22 cellular contexts compared by ENCODE assay signal in the genomic region with DNA sequence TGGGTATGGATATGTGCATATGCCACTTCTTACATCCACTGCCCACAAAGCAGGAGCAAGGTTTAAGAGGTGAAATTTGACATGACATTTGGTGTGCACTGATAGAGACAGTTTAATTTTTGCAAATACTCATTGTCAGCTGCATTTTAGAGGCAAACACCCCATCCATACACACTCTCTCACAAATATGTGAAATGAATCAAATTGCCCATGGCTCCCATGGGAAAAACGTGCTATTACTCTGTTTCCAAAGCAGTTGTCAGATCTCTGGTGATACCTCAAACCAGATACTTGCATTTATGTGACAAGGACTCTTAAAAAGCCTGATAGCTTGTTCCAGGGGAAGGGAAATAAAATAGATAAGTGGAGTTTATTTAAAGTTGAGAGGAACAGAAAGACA.
DNase-seq lines count a peak whose midpoint lies in the region; ATAC-seq and TF ChIP-seq lines count a peak whose summit lies in the region.
"Had no signal": no experiment of that assay in that cellular context is flagged by ENCODE, and none has a peak within 500 bp of the region (broad histone marks: within the 10 kb centered on the region; RNA-seq: fewer than 3 reads in every experiment).

No MANE protein-coding gene starts in this region.

- H4K91ac ChIP-seq in H9 (ENCODE audit: insufficient read length, low read depth, low read length): no peak overlapping the region

- peaks cover 29 to 36% of the 10 kb centered on the region in 2 experiments for H3K9me3 Mint-ChIP-seq in H9
- peaks cover 18% of the 10 kb centered on the region for H3K9me3 Mint-ChIP-seq in nephron

- H2AK5ac ChIP-seq in H9 (ENCODE audit: insufficient read length, low read length): no peak overlapping the region

- H3K27ac Mint-ChIP-seq in H9 (no peak overlapping the region), nephron (peak overlapping the region; percentile 30 to 58 (median 52))
- H3K27ac Mint-ChIP-seq: CD8-positive, alpha-beta T cell; T-helper 17 cell had no signal

- H2BK120ac ChIP-seq in H9 (ENCODE audit: low read depth, low read length, poor library complexity, severe bottlenecking): no peak overlapping the region

- H4K8ac ChIP-seq in H9 (replicated peaks; ENCODE audit: insufficient read length, low read depth, low read length): no peak overlapping the region

- peaks cover 8 to 30% (median 17%) of the 10 kb centered on the region in 3 experiments for H3K36me3 Mint-ChIP-seq in H9 (ENCODE audit: insufficient read depth in 1 of 3, low read depth in 3 of 3)
- no peaks in the 10 kb centered on the region for H3K36me3 Mint-ChIP-seq in nephron (ENCODE audit: low read depth)
- H3K36me3 Mint-ChIP-seq: CD8-positive, alpha-beta T cell had no signal

- no peak for DNase-seq in H9
- no peak for DNase-seq in SJCRH30
- no peak for DNase-seq in activated naive CD4-positive, alpha-beta T cell treated with Interleukin-2 at 50 U/mL for 16 hours
- no peak for DNase-seq in stimulated activated CD4-positive, alpha-beta T cell treated with anti-CD3 and anti-CD28 coated beads, Interleukin-4, amount 100 ng/mL, for 4 hours
- DNase-seq: AML-193; Caco-2; CD8-positive, alpha-beta T cell; EL; GDM1; IMR-90; KG1; MM.1S; NCI-H2029 treated with DMSO at 0.1 percent for 48 hours; T-helper 17 cell had no signal

- H3K4me2 ChIP-seq in BLaER1 (peak overlapping the region; percentile 74), H9 (ENCODE audit: insufficient read depth, insufficient read length, low read length) (no peak overlapping the region)

- no peak overlapping the region for H2BK12ac ChIP-seq in H9 (ENCODE audit: insufficient read length, low read depth, low read length)

- H3K56ac ChIP-seq in H9 (ENCODE audit: insufficient read length, low read depth, low read length): no peak overlapping the region

- H2BK20ac ChIP-seq in H9 (ENCODE audit: low read depth, low read length, poor library complexity, severe bottlenecking): no peak overlapping the region

- H3K4me3 ChIP-seq in BLaER1 (no peak overlapping the region), SJCRH30 (no peak overlapping the region)
- H3K4me3 ChIP-seq: GM12878, SK-N-MC had no signal

- no peaks in the 10 kb centered on the region for H3K79me2 ChIP-seq in H9 (ENCODE audit: insufficient read depth, low read length)

- H4K5ac ChIP-seq in H9 (ENCODE audit: insufficient read length, low read depth, low read length): no peak overlapping the region

- H3T11ph ChIP-seq in H9 (ENCODE audit: low read length): no peak overlapping the region

- H3K9ac ChIP-seq in BLaER1 (no peak overlapping the region), H9 (ENCODE audit: extremely low read depth, insufficient read length, low read length) (no peak overlapping the region)

- no peak for TF ChIP-seq CTCF in H9 (conservative IDR thresholded peaks at IDR 0.05)
- no peak for TF ChIP-seq CTCF in nephron (IDR thresholded peaks at IDR 0.05; ENCODE audit: unreplicated experiment in 3 of 3)

- H3K4me1 Mint-ChIP-seq in H9: peaks cover 0 to 5% of the 10 kb centered on the region in 2 experiments; a peak in 1 of 4 replicates
- H3K4me1 Mint-ChIP-seq in nephron: peaks cover 24% of the 10 kb centered on the region
- H3K4me1 Mint-ChIP-seq: T-helper 17 cell had no signal

- H3K27ac ChIP-seq in BLaER1 (peak overlapping the region; percentile 68), H9 (ENCODE audit: insufficient read length, low read depth, low read length) (no peak overlapping the region), SJCRH30 (peak overlapping the region; percentile 51)
- H3K27ac ChIP-seq: C4-2B, RWPE1, SK-N-MC had no signal

- WGBS in H9 (ENCODE audit: extremely low coverage, insufficient read length, low lambda C conversion rate): no CpG with 5 or more reads among the region's 1 CpG

- peaks cover 13% of the 10 kb centered on the region; the same call in 1 of the 2 replicates for H3K36me3 ChIP-seq in BLaER1
- H3K36me3 ChIP-seq in SJCRH30: no peaks in the 10 kb centered on the region

- no peak for ATAC-seq in GM19397 (IDR thresholded peaks at IDR 0.05; ENCODE audit: unreplicated experiment)
- ATAC-seq: CD8-positive, alpha-beta T cell; GM12878; Panc1; T-helper 17 cell had no signal

- no peaks in the 10 kb centered on the region for H3K79me1 ChIP-seq in H9 (ENCODE audit: insufficient read depth, low read depth, low read length, poor library complexity, severe bottlenecking)

- H4K20me1 ChIP-seq in BLaER1: no peaks in the 10 kb centered on the region
- no peaks in the 10 kb centered on the region for H4K20me1 ChIP-seq in H9 (ENCODE audit: control insufficient read depth, insufficient read depth, insufficient read length)

- no peaks in the 10 kb centered on the region for H3K27me3 ChIP-seq in BLaER1
- no peaks in the 10 kb centered on the region for H3K27me3 ChIP-seq in H9 (ENCODE audit: insufficient read depth, low read length)
- H3K27me3 ChIP-seq in SJCRH30: no peaks in the 10 kb centered on the region

- no peaks in the 10 kb centered on the region for H3K23me2 ChIP-seq in H9 (ENCODE audit: insufficient read length, low read depth, low read length, poor library complexity, severe bottlenecking)

- H2BK5ac ChIP-seq in H9 (ENCODE audit: insufficient read length, low read length): no peak overlapping the region

- H3K14ac ChIP-seq in H9 (ENCODE audit: insufficient read depth, low read length): no peak overlapping the region

- H3K27me3 Mint-ChIP-seq in H9 (ENCODE audit: low read depth) (no peaks in the 10 kb centered on the region), nephron (ENCODE audit: low read depth) (no peaks in the 10 kb centered on the region)
- H3K27me3 Mint-ChIP-seq: T-helper 17 cell had no signal

- H3K23ac ChIP-seq in H9 (ENCODE audit: insufficient read length, low read depth, low read length): no peak overlapping the region

- H2BK15ac ChIP-seq in H9 (ENCODE audit: low read depth, low read length): no peak overlapping the region

- H3K4me1 ChIP-seq in BLaER1 (peaks cover 46% of the 10 kb centered on the region), H9 (ENCODE audit: insufficient read depth, low read length) (no peaks in the 10 kb centered on the region; the same call in 1 of the 2 replicates), SJCRH30 (peaks cover 17% of the 10 kb centered on the region)
- H3K4me1 ChIP-seq: Caco-2 had no signal

- no peak overlapping the region for H2AFZ ChIP-seq in H9 (ENCODE audit: low read length)

- H3K9me3 ChIP-seq in BLaER1: peaks cover 32% of the 10 kb centered on the region
- H3K9me3 ChIP-seq in H9 (ENCODE audit: control insufficient read depth, low read depth, low read length): peaks cover 10% of the 10 kb centered on the region
- H3K9me3 ChIP-seq in SJCRH30 (replicated peaks): peaks cover 6% of the 10 kb centered on the region
- H3K9me3 ChIP-seq: Caco-2 had no signal

- peak overlapping the region; percentile 34 for H3K18ac ChIP-seq in H9 (ENCODE audit: insufficient read length, low read depth, low read length)

- no peak overlapping the region for H3K4me3 Mint-ChIP-seq in H9
- no peak overlapping the region for H3K4me3 Mint-ChIP-seq in nephron
- H3K4me3 Mint-ChIP-seq: CD8-positive, alpha-beta T cell; T-helper 17 cell had no signal

- no peak overlapping the region for H3K4ac ChIP-seq in H9 (ENCODE audit: low read depth, low read length)

Comparison
In these comparisons a context has a peak if more than half of its experiments do, and no peak if none do; other contexts are left out.
1. H3K27ac Mint-ChIP-seq: peak in nephron (3 of 3); none in H9 (0 of 3).